Comparison of ENCODE assay signal across 11 cellular contexts in genomic region chr9:19998823-19999455, GRCh38.
DNase-seq lines count a peak whose midpoint lies in the region; ATAC-seq, FAIRE-seq and TF ChIP-seq lines count a peak whose summit lies in the region.
"Had no signal": no experiment of that assay in that cellular context is flagged by ENCODE, and none has a peak within 500 bp of the region (broad histone marks: within the 10 kb centered on the region; RNA-seq: fewer than 3 reads in every experiment).

No MANE protein-coding gene starts in this region.

- TF ChIP-seq CTCF in lung (IDR thresholded peaks at IDR 0.05; ENCODE audit: control extremely low read depth, extremely low read depth), result no peak
- TF ChIP-seq CTCF in suprapubic skin (IDR thresholded peaks at IDR 0.05), result no peak

- no peak for TF ChIP-seq POLR2A in suprapubic skin (IDR thresholded peaks at IDR 0.05)

- FAIRE-seq in frontal cortex (lab: Jason Lieb, UNC), result no peak

- DNase-seq in SJCRH30, result peak in 1 of 2 experiments; percentile 6
- no peak for DNase-seq in lung (ENCODE audit: low spot score)
- no peak for DNase-seq in frontal cortex (ENCODE audit: low spot score in 2 of 2)
- DNase-seq in NCI-H2107 treated with DMSO at 0.1 percent for 48 hours (lab: John Stamatoyannopoulos, UW; ENCODE audit: unreplicated experiment), result no peak
- DNase-seq in pons (ENCODE audit: low spot score), result no peak
- DNase-seq in suprapubic skin (ENCODE audit: low spot score in 2 of 2), result no peak
- DNase-seq: Peyer's patch, right cardiac atrium, upper lobe of left lung had no signal

- no peaks in the 10 kb centered on the region for H3K36me3 ChIP-seq in SJCRH30
- no peaks in the 10 kb centered on the region for H3K36me3 ChIP-seq in lung (ENCODE audit: control insufficient read depth in 2 of 2, insufficient read depth in 2 of 2, low read length in 2 of 2)
- no peaks in the 10 kb centered on the region for H3K36me3 ChIP-seq in suprapubic skin
- H3K36me3 ChIP-seq: Peyer's patch, upper lobe of left lung had no signal

- H3K9me3 ChIP-seq in SJCRH30 (replicated peaks) (no peaks in the 10 kb centered on the region), lung (ENCODE audit: control insufficient read depth in 2 of 2, insufficient read depth in 1 of 2, low read length in 1 of 2) (no peaks in the 10 kb centered on the region), suprapubic skin (no peaks in the 10 kb centered on the region)
- H3K9me3 ChIP-seq: Peyer's patch, upper lobe of left lung had no signal

- 47 to 83% methylated on average over 3 of the region's 3 CpGs for WGBS in lung, 2 donors
- WGBS in suprapubic skin, result 65% methylated on average over 3 of the region's 3 CpGs

- H3K4me3 ChIP-seq in SJCRH30, result no peak overlapping the region
- H3K4me3 ChIP-seq in lung, result no peak overlapping the region
- no peak overlapping the region for H3K4me3 ChIP-seq in suprapubic skin
- H3K4me3 ChIP-seq: Peyer's patch, upper lobe of left lung had no signal

- H3K27ac ChIP-seq in SJCRH30 (peak overlapping the region; percentile 28; the same call in 1 of the 2 replicates), lung (ENCODE audit: low read depth in 1 of 2, low read length in 1 of 2) (no peak overlapping the region), suprapubic skin (no peak overlapping the region)
- H3K27ac ChIP-seq: Peyer's patch, upper lobe of left lung had no signal

- H3K4me1 ChIP-seq in SJCRH30 (peaks cover 15% of the 10 kb centered on the region), lung (ENCODE audit: control insufficient read depth in 2 of 2, insufficient read depth in 2 of 2, low read length in 2 of 2) (no peaks in the 10 kb centered on the region), suprapubic skin (no peaks in the 10 kb centered on the region)
- H3K4me1 ChIP-seq: Peyer's patch, upper lobe of left lung had no signal

- no peak for TF ChIP-seq EP300 in suprapubic skin (IDR thresholded peaks at IDR 0.05)

- ATAC-seq in GM18499 (IDR thresholded peaks at IDR 0.05; ENCODE audit: insufficient read depth, unreplicated experiment), result peak; percentile 30
- ATAC-seq in GM21717 (IDR thresholded peaks at IDR 0.05; ENCODE audit: unreplicated experiment), result peak; percentile 41
- peak; percentile 19 for ATAC-seq in lung (ENCODE audit: insufficient read depth, low FRiP score)
- ATAC-seq: right cardiac atrium had no signal

- H3K27me3 ChIP-seq in SJCRH30 (no peaks in the 10 kb centered on the region), lung (ENCODE audit: control insufficient read depth, insufficient read depth) (no peaks in the 10 kb centered on the region), suprapubic skin (no peaks in the 10 kb centered on the region)
- H3K27me3 ChIP-seq: Peyer's patch, upper lobe of left lung had no signal
